Comparison of ENCODE assay signal across 2 cellular contexts in the genomic region with DNA sequence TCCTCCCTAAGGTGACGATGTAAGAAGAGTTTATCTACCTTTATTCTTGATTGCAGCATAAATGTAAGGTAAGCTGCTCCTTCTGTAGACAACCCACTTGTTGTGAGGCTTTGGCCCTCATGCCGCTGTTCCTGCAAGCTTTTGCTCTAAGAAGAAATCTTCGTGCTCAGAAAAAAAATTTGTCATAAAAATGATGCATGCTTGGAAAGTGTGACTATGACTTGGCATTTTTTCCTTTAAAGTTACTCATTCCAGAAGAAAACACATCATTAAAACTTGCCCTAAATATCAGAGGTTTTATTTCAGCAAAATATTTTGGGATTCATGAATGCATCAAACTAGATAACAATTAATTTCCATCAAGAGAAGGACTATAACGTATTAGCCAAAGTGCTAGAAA.
TF ChIP-seq lines count a peak whose summit lies in the region.

No MANE protein-coding gene starts in this region.

TF ChIP-seq in HepG2, 621 proteins besides CTCF, POLR2A, EP300 and RAD21:
- TF ChIP-seq, protein P1, sequence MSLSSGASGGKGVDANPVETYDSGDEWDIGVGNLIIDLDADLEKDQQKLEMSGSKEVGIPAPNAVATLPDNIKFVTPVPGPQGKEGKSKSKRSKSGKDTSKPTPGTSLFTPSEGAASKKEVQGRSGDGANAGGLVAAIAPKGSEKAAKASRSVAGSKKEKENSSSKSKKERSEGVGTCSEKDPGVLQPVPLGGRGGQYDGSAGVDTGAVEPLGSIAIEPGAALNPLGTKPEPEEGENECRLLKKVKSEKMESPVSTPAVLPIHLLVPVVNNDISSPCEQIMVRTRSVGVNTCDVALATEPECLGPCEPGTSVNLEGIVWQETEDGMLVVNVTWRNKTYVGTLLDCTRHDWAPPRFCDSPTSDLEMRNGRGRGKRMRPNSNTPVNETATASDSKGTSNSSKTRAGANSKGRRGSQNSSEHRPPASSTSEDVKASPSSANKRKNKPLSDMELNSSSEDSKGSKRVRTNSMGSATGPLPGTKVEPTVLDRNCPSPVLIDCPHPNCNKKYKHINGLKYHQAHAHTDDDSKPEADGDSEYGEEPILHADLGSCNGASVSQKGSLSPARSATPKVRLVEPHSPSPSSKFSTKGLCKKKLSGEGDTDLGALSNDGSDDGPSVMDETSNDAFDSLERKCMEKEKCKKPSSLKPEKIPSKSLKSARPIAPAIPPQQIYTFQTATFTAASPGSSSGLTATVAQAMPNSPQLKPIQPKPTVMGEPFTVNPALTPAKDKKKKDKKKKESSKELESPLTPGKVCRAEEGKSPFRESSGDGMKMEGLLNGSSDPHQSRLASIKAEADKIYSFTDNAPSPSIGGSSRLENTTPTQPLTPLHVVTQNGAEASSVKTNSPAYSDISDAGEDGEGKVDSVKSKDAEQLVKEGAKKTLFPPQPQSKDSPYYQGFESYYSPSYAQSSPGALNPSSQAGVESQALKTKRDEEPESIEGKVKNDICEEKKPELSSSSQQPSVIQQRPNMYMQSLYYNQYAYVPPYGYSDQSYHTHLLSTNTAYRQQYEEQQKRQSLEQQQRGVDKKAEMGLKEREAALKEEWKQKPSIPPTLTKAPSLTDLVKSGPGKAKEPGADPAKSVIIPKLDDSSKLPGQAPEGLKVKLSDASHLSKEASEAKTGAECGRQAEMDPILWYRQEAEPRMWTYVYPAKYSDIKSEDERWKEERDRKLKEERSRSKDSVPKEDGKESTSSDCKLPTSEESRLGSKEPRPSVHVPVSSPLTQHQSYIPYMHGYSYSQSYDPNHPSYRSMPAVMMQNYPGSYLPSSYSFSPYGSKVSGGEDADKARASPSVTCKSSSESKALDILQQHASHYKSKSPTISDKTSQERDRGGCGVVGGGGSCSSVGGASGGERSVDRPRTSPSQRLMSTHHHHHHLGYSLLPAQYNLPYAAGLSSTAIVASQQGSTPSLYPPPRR (CRISPR knock-in tag; IDR thresholded peaks at IDR 0.05; ENCODE audit: borderline replicate concordance), result no peak
- peak; percentile 68 for TF ChIP-seq NFE2L2 (IDR thresholded peaks at IDR 0.05; ENCODE audit: low read length)
TF ChIP-seq in HepG2: peak in this region for 1.

TF ChIP-seq in K562, 482 proteins besides CTCF, POLR2A, EP300 and RAD21:
- 0 out of 2 replicates have a peak, but pooled peaks have one; percentile 15 for TF ChIP-seq NFE2 (IDR thresholded peaks at IDR 0.05; ENCODE audit: low read depth)
- TF ChIP-seq MAFG (tag; conservative IDR thresholded peaks at IDR 0.05), result peak; percentile 41
- TF ChIP-seq ZNF561 (CRISPR knock-in tag; conservative IDR thresholded peaks at IDR 0.05), result no peak
TF ChIP-seq in K562: peak in this region for 2.
